In genomic region chr11:128948583-128948982, GRCh38 we compare ENCODE assay signal across 13 cellular contexts. TPM values are rescaled to one million over a fixed set of nuclear protein-coding genes. Genes with fewer than 3 reads are reported as not detected.
DNase-seq lines count a peak whose midpoint lies in the region; ATAC-seq and TF ChIP-seq lines count a peak whose summit lies in the region.
"Had no signal": no experiment of that assay in that cellular context is flagged by ENCODE, and none has a peak within 500 bp of the region (broad histone marks: within the 10 kb centered on the region; RNA-seq: fewer than 3 reads in every experiment).

No MANE protein-coding gene starts in this region.

- H3K27me3 Mint-ChIP-seq in chondrocyte (ENCODE audit: low read depth): peaks cover 8% of the 10 kb centered on the region
- peaks cover under 1% of the 10 kb centered on the region for H3K27me3 Mint-ChIP-seq in neural crest cell (ENCODE audit: low read depth)

- H3K4me1 Mint-ChIP-seq in chondrocyte (ENCODE audit: low read depth) (peaks cover 2% of the 10 kb centered on the region), neural crest cell (peaks cover 3% of the 10 kb centered on the region)

- ATAC-seq in HG02973 (IDR thresholded peaks at IDR 0.05; ENCODE audit: unreplicated experiment) (no peak), HG02642 (IDR thresholded peaks at IDR 0.05; ENCODE audit: poor library complexity, unreplicated experiment) (no peak)

- peak; percentile 19; the same call in 1 of the 2 replicates for TF ChIP-seq CTCF in GM12874 (IDR thresholded peaks at IDR 0.05; ENCODE audit: insufficient read depth, low read depth, low read length)
- peak; percentile 30 for TF ChIP-seq CTCF in chondrocyte (IDR thresholded peaks at IDR 0.05)
- TF ChIP-seq CTCF in neural crest cell (conservative IDR thresholded peaks at IDR 0.05): peak; percentile 17

- H3K4me3 Mint-ChIP-seq in chondrocyte (ENCODE audit: unreplicated experiment): no peak overlapping the region
- H3K4me3 Mint-ChIP-seq in neural crest cell: no peak overlapping the region

- H3K9me3 Mint-ChIP-seq in chondrocyte (ENCODE audit: low read depth) (no peaks in the 10 kb centered on the region), neural crest cell (no peaks in the 10 kb centered on the region)

- no peak overlapping the region for H3K27ac Mint-ChIP-seq in chondrocyte (ENCODE audit: unreplicated experiment)
- H3K27ac Mint-ChIP-seq in neural crest cell (ENCODE audit: unreplicated experiment): no peak overlapping the region

- no peaks in the 10 kb centered on the region for H3K36me3 Mint-ChIP-seq in chondrocyte (ENCODE audit: low read depth)
- no peaks in the 10 kb centered on the region for H3K36me3 Mint-ChIP-seq in neural crest cell (ENCODE audit: low read depth)

- peak; percentile 56 for DNase-seq in NCI-H146 (lab: John Stamatoyannopoulos, UW)
- DNase-seq in chondrocyte (ENCODE audit: low spot score): no peak
- no peak for DNase-seq in neural crest cell (ENCODE audit: low read depth, low spot score)
- no peak for DNase-seq in HPDE6-E6E7 (ENCODE audit: extremely low spot score)
- no peak for DNase-seq in MV-4-11 (lab: John Stamatoyannopoulos, UW)
- DNase-seq: activated T-cell treated with anti-CD3 and anti-CD28 coated beads, Interleukin-2, amount 50 U/mL, for 48 hours; cerebellar nuclear complex; MG63; upper lobe of left lung had no signal

RNA-seq across cellular contexts. Expression of gene TP53AIP1, which starts 5.9 kb away (rescaled TPM):
- total RNA-seq in chondrocyte: 0.17 TPM in 1 of 3 replicates, not detected in the others
- 0.25 TPM in 1 of 2 replicates, not detected in the other for total RNA-seq in neural crest cell
- total RNA-seq: pulmonary artery endothelial cell had no signal

RNA-seq across cellular contexts. Expression of gene KCNJ5, which starts 57.4 kb away (rescaled TPM):
- 0.15 to 0.18 TPM in 2 of 3 replicates, not detected in the other for total RNA-seq in chondrocyte
- 0.14 and 0.20 TPM in 2 replicates for total RNA-seq in neural crest cell
- total RNA-seq: pulmonary artery endothelial cell had no signal
